Comparison of ENCODE assay signal across 8 cellular contexts in genomic region chr3:119579366-119580147, GRCh38. TPM values are rescaled to one million over a fixed set of nuclear protein-coding genes. Genes with fewer than 3 reads are reported as not detected.
DNase-seq lines count a peak whose midpoint lies in the region; ATAC-seq and TF ChIP-seq lines count a peak whose summit lies in the region.

TSS of gene ADPRH (plus strand) at chr3:119579492. CDS start at chr3:119582170, 2,678 bp downstream.

- peak within 1 kb of the TSS; percentile 93 for H3K27ac Mint-ChIP-seq in activated CD4-positive, alpha-beta T cell treated with anti-CD3 and anti-CD28 coated beads, Interleukin-2, amount 10 ng/mL, durations not matched to agents 24 days and 14 days
- peak within 1 kb of the TSS; percentile 94 for H3K27ac Mint-ChIP-seq in effector memory CD8-positive, alpha-beta T cell

- peaks cover 12% of the 10 kb centered on the region; the same call in 1 of the 2 replicates for H3K27me3 ChIP-seq in H7 (ENCODE audit: control insufficient read depth, insufficient read depth, low read length)

- no peak for TF ChIP-seq CTCF in GM13976 (IDR thresholded peaks at IDR 0.05; ENCODE audit: borderline replicate concordance, control extremely low read depth, extremely low read depth, insufficient read depth, missing control alignments)

- H3K4me3 ChIP-seq in H7 (ENCODE audit: insufficient read depth, low read depth, low read length), result peak within 1 kb of the TSS; percentile 74

- no peaks in the 10 kb centered on the region for H3K36me3 ChIP-seq in H7 (replicated peaks; ENCODE audit: control insufficient read depth, insufficient read depth, low read length)

- H3K4me1 Mint-ChIP-seq in activated CD4-positive, alpha-beta T cell treated with anti-CD3 and anti-CD28 coated beads, Interleukin-2, amount 10 ng/mL, durations not matched to agents 24 days and 14 days, result peaks cover 25% of the 10 kb centered on the region
- H3K4me1 Mint-ChIP-seq in effector memory CD8-positive, alpha-beta T cell (ENCODE audit: low read depth in 2 of 2), result peaks cover 14 to 15% of the 10 kb centered on the region in 2 donors

- in situ Hi-C loops in GM13976 (cut with MboI; ENCODE audit: low sequenced_read_pairs, unreplicated experiment), result loop anchor here (25.0 kb wide), 1 partner anchor 508 kb away; the partner anchor contains the start of gene GSK3B

- peak; percentile 78 for ATAC-seq in effector memory CD8-positive, alpha-beta T cell (replicated peaks)

- peak within 1 kb of the TSS; percentile 85 for H3K4me3 Mint-ChIP-seq in activated CD4-positive, alpha-beta T cell treated with anti-CD3 and anti-CD28 coated beads, Interleukin-2, amount 10 ng/mL, durations not matched to agents 24 days and 14 days
- H3K4me3 Mint-ChIP-seq in effector memory CD8-positive, alpha-beta T cell, result peak within 1 kb of the TSS; percentile 88 to 95

- no peaks in the 10 kb centered on the region for H3K36me3 Mint-ChIP-seq in activated CD4-positive, alpha-beta T cell treated with anti-CD3 and anti-CD28 coated beads, Interleukin-2, amount 10 ng/mL, durations not matched to agents 24 days and 14 days (ENCODE audit: low read depth)
- H3K36me3 Mint-ChIP-seq in effector memory CD8-positive, alpha-beta T cell (ENCODE audit: insufficient read depth), result peaks cover 9% of the 10 kb centered on the region

- H3K9me3 Mint-ChIP-seq in activated CD4-positive, alpha-beta T cell treated with anti-CD3 and anti-CD28 coated beads, Interleukin-2, amount 10 ng/mL, durations not matched to agents 24 days and 14 days, result no peaks in the 10 kb centered on the region
- H3K9me3 Mint-ChIP-seq in effector memory CD8-positive, alpha-beta T cell, result no peaks in the 10 kb centered on the region

- intact Hi-C loops in activated CD4-positive, alpha-beta T cell treated with anti-CD3 and anti-CD28 coated beads, Interleukin-2, amount 10 ng/mL, durations not matched to agents 24 days and 14 days (cut with micrococcal nuclease), result loop anchor here (1.0 to 5.0 kb wide), 4 partner anchors 17 to 98 kb away; partner anchors contain the start of gene COX17

- no peaks in the 10 kb centered on the region for H3K27me3 Mint-ChIP-seq in activated CD4-positive, alpha-beta T cell treated with anti-CD3 and anti-CD28 coated beads, Interleukin-2, amount 10 ng/mL, durations not matched to agents 24 days and 14 days
- H3K27me3 Mint-ChIP-seq in effector memory CD8-positive, alpha-beta T cell, result no peaks in the 10 kb centered on the region

- DNase-seq in GM13976 (ENCODE audit: low spot score) (peak; percentile 87), H7 (peak; percentile 92), M059J (ENCODE audit: low read depth) (peak; percentile 68), medulla oblongata (ENCODE audit: extremely low spot score) (peak; percentile 40), NCI-H226 (no peak)
- peak; percentile 86 for DNase-seq in activated CD4-positive, alpha-beta T cell treated with anti-CD3 and anti-CD28 coated beads, Interleukin-2, amount 10 ng/mL, durations not matched to agents 24 days and 14 days
- peak; percentile 28 to 39 (median 33) for DNase-seq in effector memory CD8-positive, alpha-beta T cell
- peak; percentile 44 to 50 for DNase-seq in stimulated activated CD8-positive, alpha-beta memory T cell treated with anti-CD3 and anti-CD28 coated beads, Interleukin-2, amount 100 ng/mL, for 48 hours (ENCODE audit: low read depth in 2 of 2)

RNA-seq across cellular contexts. Expression of gene ADPRH, which starts in this region (rescaled TPM):
- 0.96 and 2.9 TPM in 2 replicates for total RNA-seq in H7 (2014; rRNA removed; shearing (Covaris generic))
- total RNA-seq in M059J (2014; rRNA removed; shearing (Covaris generic)), result 1.0 and 1.1 TPM in 2 replicates
- total RNA-seq in activated CD4-positive, alpha-beta T cell treated with anti-CD3 and anti-CD28 coated beads, Interleukin-2, amount 10 ng/mL, durations not matched to agents 24 days and 14 days, result 3.6 and 4.2 TPM in 2 replicates
